Comparison of ENCODE assay signal across 26 cellular contexts in the genomic region with DNA sequence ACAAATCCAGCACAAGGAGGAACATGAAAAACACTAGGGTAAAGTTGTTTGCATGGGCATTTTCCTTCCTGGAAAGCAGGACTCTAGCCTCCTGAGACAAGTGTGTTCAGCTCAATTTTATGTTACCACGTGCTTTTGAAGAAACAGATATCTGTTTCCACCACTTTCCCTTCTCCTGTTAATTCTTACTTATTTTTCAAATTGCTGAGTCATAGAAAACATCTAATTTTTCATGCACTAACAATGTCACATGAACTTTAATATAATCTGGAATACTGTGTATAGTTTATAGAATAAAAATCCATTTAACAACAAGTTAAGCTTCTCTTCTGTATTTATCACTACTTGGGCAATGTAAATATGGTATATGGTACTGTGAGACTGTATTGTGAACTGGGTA.
"Had no signal": no experiment of that assay in that cellular context is flagged by ENCODE, and none has a peak within 500 bp of the region (broad histone marks: within the 10 kb centered on the region; RNA-seq: fewer than 3 reads in every experiment).

No MANE protein-coding gene starts in this region.

- H3K27ac ChIP-seq: adrenal gland, body of pancreas, dorsolateral prefrontal cortex, WERI-Rb-1 had no signal

- H3K4me3 ChIP-seq: adrenal gland, body of pancreas, dorsolateral prefrontal cortex had no signal

- ATAC-seq: activated CD4-positive, CD25-positive, alpha-beta regulatory T cell treated with anti-CD3 and anti-CD28 coated beads, Interleukin-2, amount 50 U/mL, for 24 hours; activated CD8-positive, alpha-beta memory T cell treated with anti-CD3 and anti-CD28 coated beads, Interleukin-2, amount 10 ng/mL, durations not matched to agents 7 days and 5 days; activated CD8-positive, alpha-beta T cell treated with anti-CD3 and anti-CD28 coated beads, Interleukin-2, amount 10 ng/mL, durations not matched to agents 7 days and 5 days; activated naive CD8-positive, alpha-beta T cell treated with anti-CD3 and anti-CD28 coated beads, Interleukin-2, amount 50 U/mL, for 24 hours; body of pancreas; esophagus mucosa; T-helper 17 cell had no signal

- H3K36me3 ChIP-seq: adrenal gland, WERI-Rb-1 had no signal

- H3K9me3 ChIP-seq: adrenal gland, body of pancreas had no signal

- H3K4me1 ChIP-seq: adrenal gland, body of pancreas had no signal

- H3K27me3 ChIP-seq: adrenal gland, body of pancreas, dorsolateral prefrontal cortex had no signal

- DNase-seq: activated B cell treated with CpG ODN at 0.5 μM for 24 hours; activated CD4-positive, alpha-beta memory T cell treated with anti-CD3 and anti-CD28 coated beads for 36 hours; activated CD4-positive, alpha-beta T cell treated with anti-CD3 and anti-CD28 coated beads for 48 hours; activated CD4-positive, alpha-beta T cell treated with anti-CD3 and anti-CD28 coated beads, Interleukin-2, amount 50 U/mL, for 1 hour; activated CD8-positive, alpha-beta memory T cell treated with anti-CD3 and anti-CD28 coated beads, Interleukin-2, amount 10 ng/mL, durations not matched to agents 7 days and 5 days; activated CD8-positive, alpha-beta memory T cell treated with anti-CD3 and anti-CD28 coated beads, Interleukin-2, amount 50 U/mL, for 4 hours; activated CD8-positive, alpha-beta T cell treated with anti-CD3 and anti-CD28 coated beads, Interleukin-2, amount 10 ng/mL, durations not matched to agents 7 days and 5 days; activated effector memory CD4-positive, alpha-beta T cell treated with anti-CD3 and anti-CD28 coated beads, Interleukin-2, amount 50 U/mL, for 16 hours; activated naive CD4-positive, alpha-beta T cell treated with anti-CD3 and anti-CD28 coated beads for 36 hours; activated naive CD8-positive, alpha-beta T cell treated with anti-CD3 and anti-CD28 coated beads for 36 hours; activated naive CD8-positive, alpha-beta T cell treated with anti-CD3 and anti-CD28 coated beads, Interleukin-2, amount 50 U/mL, for 24 hours; activated T-cell treated with anti-CD3 and anti-CD28 coated beads, Interleukin-2, amount 50 U/mL, for 1 hour; activated T-cell treated with anti-CD3 and anti-CD28 coated beads, Interleukin-2, amount 50 U/mL, for 48 hours; adrenal gland; amygdala; aorta; body of pancreas; dorsolateral prefrontal cortex; effector memory CD4-positive, alpha-beta T cell; endodermal cell; foreskin fibroblast; T-helper 17 cell; T1000; WERI-Rb-1 had no signal
